Comparison of ENCODE assay signal across 8 cellular contexts in the genomic region with DNA sequence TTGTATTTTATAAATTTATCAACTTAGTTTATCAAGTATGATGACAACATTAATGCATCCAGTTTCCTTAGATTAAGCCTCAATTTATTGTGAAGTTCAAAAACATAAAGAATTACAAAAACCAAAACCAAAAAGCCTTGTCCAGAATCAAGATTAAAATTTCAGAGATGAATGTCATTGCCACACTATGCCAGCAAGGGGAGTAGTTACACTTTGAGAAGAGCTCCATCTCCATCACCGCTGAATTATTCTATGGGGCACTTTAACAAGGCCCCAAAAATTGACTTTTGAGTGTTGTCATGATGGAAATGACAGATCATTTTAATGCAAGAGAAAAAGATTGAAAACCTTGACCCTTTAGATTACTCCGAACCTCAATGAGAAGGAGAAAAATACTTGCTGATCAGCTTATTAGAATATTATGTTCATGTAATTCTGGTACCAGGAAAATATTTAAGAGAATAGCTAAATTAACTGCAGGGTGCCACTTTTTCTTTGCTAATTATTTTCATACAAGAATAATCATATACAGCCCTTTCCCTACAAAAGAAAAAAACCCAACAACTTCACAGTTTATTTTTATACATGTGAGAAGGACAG.
DNase-seq lines count a peak whose midpoint lies in the region; ATAC-seq and TF ChIP-seq lines count a peak whose summit lies in the region.

No MANE protein-coding gene starts in this region.

- H3K27me3 ChIP-seq in H7 (ENCODE audit: control insufficient read depth, insufficient read depth, low read length) (no peaks in the 10 kb centered on the region), hepatocyte (no peaks in the 10 kb centered on the region), thyroid gland (no peaks in the 10 kb centered on the region), osteoblast (ENCODE audit: insufficient read depth, low read length) (no peaks in the 10 kb centered on the region)

- 59% methylated on average over 2 of the region's 2 CpGs for WGBS in hepatocyte (ENCODE audit: low lambda C conversion rate, missing lambda C conversion rate)
- WGBS in thyroid gland, 2 donors, result 62 to 68% methylated on average over 2 of the region's 2 CpGs

- no peak for ATAC-seq in HG03342 (IDR thresholded peaks at IDR 0.05; ENCODE audit: unreplicated experiment)

- H3K79me2 ChIP-seq in hepatocyte, result no peaks in the 10 kb centered on the region
- H3K79me2 ChIP-seq in osteoblast (ENCODE audit: insufficient read depth, low read length), result no peaks in the 10 kb centered on the region

- no peak for TF ChIP-seq POLR2A in thyroid gland (IDR thresholded peaks at IDR 0.05)

- H3K27ac ChIP-seq in RWPE1, result no peak overlapping the region
- H3K27ac ChIP-seq in hepatocyte, result no peak overlapping the region
- H3K27ac ChIP-seq in thyroid gland, result no peak overlapping the region
- H3K27ac ChIP-seq in osteoblast (ENCODE audit: low read depth, low read length), result no peak overlapping the region

- H4K20me1 ChIP-seq in hepatocyte (ENCODE audit: insufficient read depth, poor library complexity, severe bottlenecking), result no peaks in the 10 kb centered on the region
- H4K20me1 ChIP-seq in osteoblast (ENCODE audit: insufficient read depth, low read length), result no peaks in the 10 kb centered on the region

- DNase-seq in COLO829 (ENCODE audit: low spot score), result peak; percentile 10
- DNase-seq in H7, result peak; percentile 24
- peak; percentile 11 for DNase-seq in RWPE1 (ENCODE audit: low spot score)
- DNase-seq in hepatocyte (ENCODE audit: low spot score), result peak; percentile 26
- DNase-seq in thyroid gland, result no peak
- no peak for DNase-seq in osteoblast (ENCODE audit: insufficient read length, low spot score, missing footprints)
- no peak for DNase-seq in activated CD4-positive, CD25-positive, alpha-beta regulatory T cell (lab: John Stamatoyannopoulos, UW)

- POLR2A ChIA-PET in RWPE1 (lab: Yijun Ruan, JAX; ENCODE audit: low non-redundant PET), result no interaction called here

- intact Hi-C loops in thyroid gland (cut with DNase I), result no loop called here

- no peaks in the 10 kb centered on the region for H3K9me3 ChIP-seq in hepatocyte (ENCODE audit: low read depth)
- H3K9me3 ChIP-seq in thyroid gland, result no peaks in the 10 kb centered on the region
- H3K9me3 ChIP-seq in osteoblast (ENCODE audit: low read depth, low read length), result no peaks in the 10 kb centered on the region

- peak; percentile 44 for TF ChIP-seq CTCF in RWPE1 (conservative IDR thresholded peaks at IDR 0.05; ENCODE audit: low read depth)
- peak; percentile 79 for TF ChIP-seq CTCF in hepatocyte (IDR thresholded peaks at IDR 0.05; ENCODE audit: poor library complexity)
- peak in 1 of 6 experiments; percentile 37 for TF ChIP-seq CTCF in thyroid gland (IDR thresholded peaks at IDR 0.05)
- TF ChIP-seq CTCF in osteoblast (IDR thresholded peaks at IDR 0.05; ENCODE audit: extremely low read depth, low read depth, low read length), result no peak

- no peaks in the 10 kb centered on the region for H3K36me3 ChIP-seq in H7 (replicated peaks; ENCODE audit: control insufficient read depth, insufficient read depth, low read length)
- H3K36me3 ChIP-seq in hepatocyte (replicated peaks; ENCODE audit: insufficient read depth, low read depth), result no peaks in the 10 kb centered on the region
- H3K36me3 ChIP-seq in thyroid gland, result no peaks in the 10 kb centered on the region
- H3K36me3 ChIP-seq in osteoblast (ENCODE audit: insufficient read depth, low read length), result no peaks in the 10 kb centered on the region

- H3K4me3 ChIP-seq in H7 (ENCODE audit: insufficient read depth, low read depth, low read length) (no peak overlapping the region), hepatocyte (no peak overlapping the region), thyroid gland (replicated peaks in 1 of 3) (no peak overlapping the region), osteoblast (ENCODE audit: insufficient read depth, low read length) (no peak overlapping the region)

- CTCF ChIA-PET in RWPE1 (lab: Yijun Ruan, JAX), result interaction anchor here (0.6 to 1.6 kb wide), 6 partner anchors 9 to 631 kb away, joined by 3 to 6 read pairs (median 3); no protein-coding TSS in a partner anchor

- H3K9me2 ChIP-seq in hepatocyte (replicated peaks; ENCODE audit: insufficient read depth), result no peaks in the 10 kb centered on the region

- H3K4me2 ChIP-seq in hepatocyte (no peak overlapping the region), osteoblast (ENCODE audit: insufficient read depth, low read length) (no peak overlapping the region)

- H2AFZ ChIP-seq in hepatocyte (no peak overlapping the region), osteoblast (ENCODE audit: low read length) (no peak overlapping the region)

- H3K4me1 ChIP-seq in hepatocyte (ENCODE audit: insufficient read depth) (no peaks in the 10 kb centered on the region), thyroid gland (no peaks in the 10 kb centered on the region), osteoblast (ENCODE audit: insufficient read depth, low read length) (no peaks in the 10 kb centered on the region)

Comparison
In these comparisons a context has a peak if more than half of its experiments do, and no peak if none do; other contexts are left out.
1. DNase-seq: peak in COLO829 (single experiment), H7 (single experiment), RWPE1 (single experiment) and hepatocyte (single experiment); none in thyroid gland (0 of 2), osteoblast (single experiment) and activated CD4-positive, CD25-positive, alpha-beta regulatory T cell (0 of 4).